In the genomic region with DNA sequence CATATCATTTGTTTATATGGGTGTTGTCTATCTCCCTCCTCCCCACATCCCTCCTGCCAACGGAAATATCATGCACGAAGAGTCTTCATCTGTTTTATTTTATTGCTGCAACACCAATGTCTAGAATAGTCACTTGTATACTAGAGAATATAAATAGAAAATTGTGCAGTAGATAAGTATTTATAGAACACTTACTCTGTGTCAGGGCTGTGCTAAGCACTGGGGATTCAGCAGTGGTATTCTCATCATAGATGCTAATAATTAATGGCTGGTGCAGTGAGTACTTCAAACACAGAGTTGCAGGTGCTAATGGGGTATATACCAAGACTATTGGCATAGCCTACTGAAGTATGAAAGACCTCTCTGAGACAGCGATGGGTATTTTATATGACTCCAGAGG, we compare ENCODE assay signal across 17 cellular contexts.
DNase-seq lines count a peak whose midpoint lies in the region; ATAC-seq and TF ChIP-seq lines count a peak whose summit lies in the region.
"Had no signal": no experiment of that assay in that cellular context is flagged by ENCODE, and none has a peak within 500 bp of the region (broad histone marks: within the 10 kb centered on the region; RNA-seq: fewer than 3 reads in every experiment).

No MANE protein-coding gene starts in this region.

- H3K4me1 ChIP-seq in Loucy (ENCODE audit: insufficient read depth, low read length, poor library complexity, severe bottlenecking) (peaks cover 42% of the 10 kb centered on the region), heart right ventricle (peaks cover 0 to 23% (median 9%) of the 10 kb centered on the region in 9 donors), right cardiac atrium (ENCODE audit: control insufficient read depth, insufficient read depth, low read length) (no peaks in the 10 kb centered on the region), skeletal muscle tissue (ENCODE audit: control insufficient read depth in 3 of 3, insufficient read depth in 3 of 3, low read length in 3 of 3) (peaks cover 0 to 26% (median 6%) of the 10 kb centered on the region in 3 donors)

- no peaks in the 10 kb centered on the region for H3K79me2 ChIP-seq in Loucy (ENCODE audit: insufficient read depth, low read length)

- H2AFZ ChIP-seq in Loucy (ENCODE audit: low read length), result no peak overlapping the region

- intact Hi-C loops in heart right ventricle (cut with DNase I) (no loop called here), right cardiac atrium (cut with DNase I) (no loop called here)

- H3K27me3 ChIP-seq in Loucy (ENCODE audit: insufficient read depth, low read length, poor library complexity, severe bottlenecking) (no peaks in the 10 kb centered on the region), heart right ventricle (no peaks in the 10 kb centered on the region), right cardiac atrium (ENCODE audit: control insufficient read depth, insufficient read depth) (no peaks in the 10 kb centered on the region), skeletal muscle tissue (ENCODE audit: control insufficient read depth in 3 of 3, insufficient read depth in 3 of 3, low read length in 3 of 3) (no peaks in the 10 kb centered on the region)

- no peak overlapping the region for H3K27ac Mint-ChIP-seq in immature natural killer cell
- H3K27ac Mint-ChIP-seq: B cell; CD14-positive monocyte; CD8-positive, alpha-beta T cell; H9; IgD-negative memory B cell had no signal

- no peaks in the 10 kb centered on the region for H3F3A ChIP-seq in Loucy (ENCODE audit: low read depth)

- peak; percentile 89 to 99 (median 96) for ATAC-seq in heart right ventricle
- ATAC-seq in right cardiac atrium, result peak; percentile 87 to 93
- ATAC-seq: CD8-positive, alpha-beta T cell had no signal

- WGBS in heart right ventricle, 2 donors, result 22 to 31% methylated on average over 3 of the region's 3 CpGs
- WGBS in right cardiac atrium, result 34% methylated on average over 3 of the region's 3 CpGs

- H3K9me3 ChIP-seq in Loucy (ENCODE audit: insufficient read depth, low read depth, low read length) (no peaks in the 10 kb centered on the region), heart right ventricle (peaks cover 0 to 10% (median 0%) of the 10 kb centered on the region in 11 donors), right cardiac atrium (ENCODE audit: control insufficient read depth, low read length) (peaks cover 5% of the 10 kb centered on the region), skeletal muscle tissue (ENCODE audit: control insufficient read depth in 3 of 3, low read length in 3 of 3) (no peaks in the 10 kb centered on the region)

- H3K4me3 Mint-ChIP-seq in immature natural killer cell, result no peak overlapping the region
- H3K4me3 Mint-ChIP-seq: B cell; CD14-positive monocyte; CD8-positive, alpha-beta T cell; H9; IgD-negative memory B cell had no signal

- peak overlapping the region; percentile 50 to 83 (median 68) for H3K27ac ChIP-seq in heart right ventricle
- no peak overlapping the region for H3K27ac ChIP-seq in right cardiac atrium (ENCODE audit: low read length)
- H3K27ac ChIP-seq in skeletal muscle tissue (ENCODE audit: low read depth, low read length), result peak overlapping the region; percentile 49

- no peaks in the 10 kb centered on the region for H4K20me1 ChIP-seq in Loucy (ENCODE audit: insufficient read depth, low read length, poor library complexity, severe bottlenecking)

- DNase-seq in heart right ventricle (no peak), right cardiac atrium (no peak), immature natural killer cell (no peak), NCI-H82 (lab: John Stamatoyannopoulos, UW) (no peak)
- DNase-seq in stimulated activated naive CD4-positive, alpha-beta T cell treated with Interleukin-2 at 50 U/mL for 16 hours (lab: John Stamatoyannopoulos, UW), result no peak
- DNase-seq: CD8-positive, alpha-beta T cell; COR-L47; DMS153; DMS79 treated with DMSO at 0.1 percent for 48 hours; EL; GOT3; H9 had no signal

- peaks cover 0 to 2% (median 1%) of the 10 kb centered on the region in 3 donors for H3K27me3 Mint-ChIP-seq in immature natural killer cell (ENCODE audit: low read depth in 3 of 3)
- H3K27me3 Mint-ChIP-seq: B cell, IgD-negative memory B cell had no signal

- peaks cover 7 to 58% (median 18%) of the 10 kb centered on the region in 6 donors for H3K9me3 Mint-ChIP-seq in immature natural killer cell
- H3K9me3 Mint-ChIP-seq: H9 had no signal

- H3K36me3 Mint-ChIP-seq in immature natural killer cell, result no peaks in the 10 kb centered on the region
- H3K36me3 Mint-ChIP-seq: CD14-positive monocyte; CD8-positive, alpha-beta T cell had no signal

- no peak overlapping the region for H3K4me3 ChIP-seq in Loucy (ENCODE audit: low read length, poor library complexity, severe bottlenecking)
- H3K4me3 ChIP-seq in heart right ventricle, result no peak overlapping the region
- no peak overlapping the region for H3K4me3 ChIP-seq in right cardiac atrium (ENCODE audit: low read length)
- no peak overlapping the region for H3K4me3 ChIP-seq in skeletal muscle tissue (ENCODE audit: low read length in 3 of 3)

- H3K9ac ChIP-seq in Loucy (ENCODE audit: low read depth, low read length, poor library complexity, severe bottlenecking), result peak overlapping the region; percentile 47
- no peak overlapping the region for H3K9ac ChIP-seq in skeletal muscle tissue (ENCODE audit: low read depth in 1 of 3, low read length in 3 of 3)

- H3K4me2 ChIP-seq in Loucy (ENCODE audit: low read depth, low read length, poor library complexity, severe bottlenecking), result peak overlapping the region; percentile 58

- no peaks in the 10 kb centered on the region for H3K9me2 ChIP-seq in Loucy (replicated peaks; ENCODE audit: low read depth, low read length)

- no peaks in the 10 kb centered on the region for H3K36me3 ChIP-seq in Loucy (ENCODE audit: insufficient read depth, low read length)
- H3K36me3 ChIP-seq in heart right ventricle, result no peaks in the 10 kb centered on the region
- no peaks in the 10 kb centered on the region for H3K36me3 ChIP-seq in skeletal muscle tissue (ENCODE audit: control insufficient read depth in 3 of 3, insufficient read depth in 3 of 3, low read length in 3 of 3)

- no peaks in the 10 kb centered on the region for H3K4me1 Mint-ChIP-seq in immature natural killer cell
- H3K4me1 Mint-ChIP-seq: B cell, CD14-positive monocyte, IgD-negative memory B cell had no signal

- TF ChIP-seq CTCF in Loucy (conservative IDR thresholded peaks at IDR 0.05; ENCODE audit: low read length) (no peak), heart right ventricle (IDR thresholded peaks at IDR 0.05) (no peak)
